In genomic region chr10:77486511-77486910, GRCh38 we compare ENCODE assay signal across 14 cellular contexts.
DNase-seq lines count a peak whose midpoint lies in the region; ATAC-seq and TF ChIP-seq lines count a peak whose summit lies in the region.
"Had no signal": no experiment of that assay in that cellular context is flagged by ENCODE, and none has a peak within 500 bp of the region (broad histone marks: within the 10 kb centered on the region; RNA-seq: fewer than 3 reads in every experiment).

No MANE protein-coding gene starts in this region.

- H2BK120ac ChIP-seq in trophoblast cell (ENCODE audit: insufficient read depth, low read length, poor library complexity): peak overlapping the region; percentile 8

- BruUV-seq in Panc1 (replicated peaks; lab: Mats Ljungman, UMichigan): no TSS peak

- no peak overlapping the region for H4K8ac ChIP-seq in trophoblast cell (ENCODE audit: low read depth, low read length)

- H3K4me3 ChIP-seq in BLaER1 (no peak overlapping the region), Panc1 (ENCODE audit: low read depth in 2 of 2, low read length in 2 of 2) (no peak overlapping the region), trophoblast cell (ENCODE audit: low read depth, low read length) (no peak overlapping the region)
- H3K4me3 ChIP-seq: HAP-1 had no signal

- no peak overlapping the region for H4K12ac ChIP-seq in trophoblast cell (ENCODE audit: low read depth, low read length)

- H2AK5ac ChIP-seq in trophoblast cell (ENCODE audit: low read length): no peak overlapping the region

- no peaks in the 10 kb centered on the region for H3K79me2 ChIP-seq in trophoblast cell (ENCODE audit: control insufficient read depth, insufficient read depth, low read length, poor library complexity)

- no peak overlapping the region for H2BK12ac ChIP-seq in trophoblast cell (ENCODE audit: low read length)

- H3K4me1 ChIP-seq in BLaER1 (peaks cover 99% of the 10 kb centered on the region), Panc1 (ENCODE audit: control insufficient read depth, insufficient read depth, low read length) (peaks cover 32% of the 10 kb centered on the region), trophoblast cell (ENCODE audit: control insufficient read depth in 1 of 2, insufficient read depth in 2 of 2, low read length in 2 of 2) (peaks cover 7 to 8% of the 10 kb centered on the region in 2 experiments)
- H3K4me1 ChIP-seq: HAP-1 had no signal

- H3K18ac ChIP-seq in trophoblast cell (ENCODE audit: low read length): no peak overlapping the region

- H3K79me1 ChIP-seq in trophoblast cell (ENCODE audit: low read length): peaks cover 6% of the 10 kb centered on the region

- POLR2A ChIA-PET in Panc1 (lab: Charles Lee): interaction anchor here (0.6 to 0.7 kb wide), 2 partner anchors 58 to 126 kb away, joined by 3 to 4 read pairs; no protein-coding TSS in a partner anchor

- no peak overlapping the region for H4K91ac ChIP-seq in trophoblast cell (ENCODE audit: low read depth, low read length)

- H3K23ac ChIP-seq in trophoblast cell (ENCODE audit: low read length): no peak overlapping the region

- no CpG with 5 or more reads among the region's 3 CpGs for WGBS in trophoblast cell (ENCODE audit: extremely low coverage, insufficient coverage, insufficient read length)

- CTCF ChIA-PET in Panc1 (lab: Charles Lee): interaction anchor here (0.6 to 1.0 kb wide), 2 partner anchors 103 to 119 kb away, joined by 3 read pairs; no protein-coding TSS in a partner anchor

- H3K27ac ChIP-seq in 22Rv1: peak overlapping the region; percentile 75
- H3K27ac ChIP-seq in BLaER1: peak overlapping the region; percentile 85
- H3K27ac ChIP-seq in Panc1 (ENCODE audit: low read length): peak overlapping the region; percentile 32; the same call in 1 of the 2 replicates
- no peak overlapping the region for H3K27ac ChIP-seq in trophoblast cell (ENCODE audit: low read depth, low read length)

- peak overlapping the region; percentile 60; the same call in 1 of the 2 replicates for H3K9ac ChIP-seq in BLaER1
- H3K9ac ChIP-seq in trophoblast cell (ENCODE audit: low read length): no peak overlapping the region

- H2BK5ac ChIP-seq in trophoblast cell (ENCODE audit: low read depth, low read length, poor library complexity): no peak overlapping the region

- in situ Hi-C loops in Panc1 (cut with HindIII; ENCODE audit: low pct_unique_long_range_greater_than_20kb, low sequenced_read_pairs): no loop called here

- no peaks in the 10 kb centered on the region for H3K36me3 ChIP-seq in BLaER1
- no peaks in the 10 kb centered on the region for H3K36me3 ChIP-seq in Panc1 (ENCODE audit: control insufficient read depth, insufficient read depth, low read length)
- peaks cover 3 to 4% of the 10 kb centered on the region in 2 experiments for H3K36me3 ChIP-seq in trophoblast cell (ENCODE audit: control insufficient read depth in 1 of 2, insufficient read depth in 2 of 2, low read length in 2 of 2)
- H3K36me3 ChIP-seq: HAP-1 had no signal

- no peaks in the 10 kb centered on the region for H4K20me1 ChIP-seq in BLaER1

- H3K27me3 ChIP-seq in BLaER1 (no peaks in the 10 kb centered on the region), Panc1 (ENCODE audit: control insufficient read depth, insufficient read depth, low read length) (no peaks in the 10 kb centered on the region), trophoblast cell (ENCODE audit: insufficient read depth, low read length) (no peaks in the 10 kb centered on the region)

- no peak for TF ChIP-seq CTCF in 22Rv1 (IDR thresholded peaks at IDR 0.05)
- no peak for TF ChIP-seq CTCF in Panc1 (IDR thresholded peaks at IDR 0.05)

- no peak for DNase-seq in Panc1 (ENCODE audit: low read depth, low spot score)
- peak; percentile 50 to 65 for DNase-seq in trophoblast cell
- no peak for DNase-seq in germinal center (ENCODE audit: low spot score)
- DNase-seq in cerebellum (ENCODE audit: low spot score): no peak
- DNase-seq: C1 segment of cervical spinal cord; CD4-positive, CD25-positive, alpha-beta regulatory T cell; CD8-positive, alpha-beta T cell; DMS153; DND-41; GOT3; HFFc6 had no signal

- no peak overlapping the region for H2AFZ ChIP-seq in trophoblast cell (ENCODE audit: insufficient read depth, low read length, poor library complexity)

- H3K9me3 ChIP-seq in BLaER1 (no peaks in the 10 kb centered on the region), Panc1 (ENCODE audit: control insufficient read depth, insufficient read depth, low read depth, low read length) (no peaks in the 10 kb centered on the region), trophoblast cell (ENCODE audit: insufficient read depth, low read depth, low read length) (no peaks in the 10 kb centered on the region)
- H3K9me3 ChIP-seq: HAP-1 had no signal

- H3K4ac ChIP-seq in trophoblast cell (ENCODE audit: low read depth, low read length): no peak overlapping the region

- intact Hi-C loops in Panc1 (cut with micrococcal nuclease; ENCODE audit: unreplicated experiment): no loop called here

- H3K14ac ChIP-seq in trophoblast cell (ENCODE audit: low read length): no peak overlapping the region

- peak overlapping the region; percentile 87 for H3K4me2 ChIP-seq in BLaER1
- H3K4me2 ChIP-seq in trophoblast cell (ENCODE audit: low read length): no peak overlapping the region

- ATAC-seq in Panc1: no peak
- ATAC-seq: CD8-positive, alpha-beta T cell had no signal

Comparison
In these comparisons a context has a peak if more than half of its experiments do, and no peak if none do; other contexts are left out.
1. DNase-seq: peak in trophoblast cell (2 of 2); none in Panc1 (single experiment), germinal center (single experiment) and cerebellum (single experiment).